8 cellular contexts compared by ENCODE assay signal in genomic region chr20:21302645-21303060, GRCh38. TPM values are rescaled to one million over a fixed set of nuclear protein-coding genes. Genes with fewer than 3 reads are reported as not detected.
DNase-seq lines count a peak whose midpoint lies in the region; ATAC-seq and TF ChIP-seq lines count a peak whose summit lies in the region.

No MANE protein-coding gene starts in this region.

- H3K9me3 ChIP-seq in MM.1S (replicated peaks; ENCODE audit: insufficient read depth, low read length), result no peaks in the 10 kb centered on the region

- peak overlapping the region; percentile 76; the same call in 1 of the 2 replicates for H3K27ac ChIP-seq in MM.1S (ENCODE audit: low read length)

- peaks cover 21% of the 10 kb centered on the region for H3K36me3 Mint-ChIP-seq in activated CD4-positive, alpha-beta T cell treated with anti-CD3 and anti-CD28 coated beads, Interleukin-2, amount 10 ng/mL, durations not matched to agents 7 days and 5 days (ENCODE audit: low read depth)
- H3K36me3 Mint-ChIP-seq in effector memory CD8-positive, alpha-beta T cell (ENCODE audit: insufficient read depth), result peaks cover 18% of the 10 kb centered on the region
- H3K36me3 Mint-ChIP-seq in naive thymus-derived CD8-positive, alpha-beta T cell, result peaks cover 0 to 7% (median 6%) of the 10 kb centered on the region in 3 donors

- peaks cover 6% of the 10 kb centered on the region; the same call in 1 of the 2 replicates for H3F3A ChIP-seq in MM.1S (ENCODE audit: insufficient read depth, low read length)

- TF ChIP-seq CTCF in MM.1S (IDR thresholded peaks at IDR 0.05; ENCODE audit: low read length), result no peak

- DNase-seq in activated CD4-positive, alpha-beta T cell treated with anti-CD3 and anti-CD28 coated beads, Interleukin-2, amount 10 ng/mL, durations not matched to agents 7 days and 5 days, result no peak
- DNase-seq in activated CD4-positive, alpha-beta T cell treated with anti-CD3 and anti-CD28 coated beads, Interleukin-2, amount 50 U/mL, for 1 hour, result no peak
- DNase-seq in MM.1S, result no peak
- no peak for DNase-seq in effector memory CD8-positive, alpha-beta T cell
- no peak for DNase-seq in naive thymus-derived CD8-positive, alpha-beta T cell
- DNase-seq in amniotic stem cell (lab: John Stamatoyannopoulos, UW), result no peak
- DNase-seq in COR-L47 (lab: John Stamatoyannopoulos, UW), result no peak

- H3K4me2 ChIP-seq in MM.1S (ENCODE audit: low read depth, low read length), result peak overlapping the region; percentile 85

- H4K20me1 ChIP-seq in MM.1S (ENCODE audit: insufficient read depth, low read length), result peaks cover 7% of the 10 kb centered on the region

- H3K27me3 ChIP-seq in MM.1S (replicated peaks; ENCODE audit: insufficient read depth, low read length), result no peaks in the 10 kb centered on the region

- 0 out of 2 replicates have a peak, but pooled peaks cover 4% of the 10 kb centered on the region for H3K4me1 ChIP-seq in MM.1S (ENCODE audit: low read length)

- POLR2A ChIA-PET in activated CD4-positive, alpha-beta T cell treated with anti-CD3 and anti-CD28 coated beads, Interleukin-2, amount 10 ng/mL, durations not matched to agents 7 days and 5 days (lab: Charles Lee), result interaction anchor here (0.6 to 1.2 kb wide), 3 partner anchors 41 to 629 kb away, joined by 3 to 4 read pairs (median 3); no protein-coding TSS in a partner anchor
- POLR2A ChIA-PET in naive thymus-derived CD8-positive, alpha-beta T cell (lab: Charles Lee), result interaction anchor here (0.6 to 2.6 kb wide), 7 partner anchors 8 to 177 kb away, joined by 3 to 8 read pairs (median 4); partner anchors contain the start of gene KIZ

- peak overlapping the region; percentile 81 for H3K4me3 ChIP-seq in MM.1S (ENCODE audit: low read length)

- peak overlapping the region; percentile 87 for H3K9ac ChIP-seq in MM.1S (ENCODE audit: low read length)

- no peaks in the 10 kb centered on the region for H3K36me3 ChIP-seq in MM.1S (replicated peaks; ENCODE audit: insufficient read depth, low read length)

- peak overlapping the region; percentile 83 for H2AFZ ChIP-seq in MM.1S (ENCODE audit: low read length)

- H3K4me3 Mint-ChIP-seq in activated CD4-positive, alpha-beta T cell treated with anti-CD3 and anti-CD28 coated beads, Interleukin-2, amount 10 ng/mL, durations not matched to agents 7 days and 5 days, result peak overlapping the region; percentile 97
- peak overlapping the region; percentile 95 for H3K4me3 Mint-ChIP-seq in effector memory CD8-positive, alpha-beta T cell
- peak overlapping the region; percentile 95 to 99 (median 96) for H3K4me3 Mint-ChIP-seq in naive thymus-derived CD8-positive, alpha-beta T cell

- peaks cover 22% of the 10 kb centered on the region for H3K79me2 ChIP-seq in MM.1S (ENCODE audit: low read length)

- ATAC-seq in effector memory CD8-positive, alpha-beta T cell (replicated peaks), result peak; percentile 24
- peak in 1 of 2 donors; percentile 32 for ATAC-seq in naive thymus-derived CD8-positive, alpha-beta T cell
- no peak for ATAC-seq in HG02610 (IDR thresholded peaks at IDR 0.05; ENCODE audit: unreplicated experiment)

- H3K9me3 Mint-ChIP-seq in activated CD4-positive, alpha-beta T cell treated with anti-CD3 and anti-CD28 coated beads, Interleukin-2, amount 10 ng/mL, durations not matched to agents 7 days and 5 days, result no peaks in the 10 kb centered on the region
- no peaks in the 10 kb centered on the region for H3K9me3 Mint-ChIP-seq in effector memory CD8-positive, alpha-beta T cell
- H3K9me3 Mint-ChIP-seq in naive thymus-derived CD8-positive, alpha-beta T cell, result no peaks in the 10 kb centered on the region

- CTCF ChIA-PET in activated CD4-positive, alpha-beta T cell treated with anti-CD3 and anti-CD28 coated beads, Interleukin-2, amount 10 ng/mL, durations not matched to agents 7 days and 5 days (lab: Charles Lee), result interaction anchor here (0.8 to 2.3 kb wide), 3 partner anchors 11 to 67 kb away, joined by 3 to 7 read pairs (median 5); no protein-coding TSS in a partner anchor

- H3K27me3 Mint-ChIP-seq in activated CD4-positive, alpha-beta T cell treated with anti-CD3 and anti-CD28 coated beads, Interleukin-2, amount 10 ng/mL, durations not matched to agents 7 days and 5 days, result no peaks in the 10 kb centered on the region
- H3K27me3 Mint-ChIP-seq in effector memory CD8-positive, alpha-beta T cell, result no peaks in the 10 kb centered on the region
- peaks cover 0 to 5% (median 2%) of the 10 kb centered on the region in 5 donors for H3K27me3 Mint-ChIP-seq in naive thymus-derived CD8-positive, alpha-beta T cell

- H3K9me2 ChIP-seq in MM.1S (replicated peaks; ENCODE audit: insufficient read depth, low read length), result no peaks in the 10 kb centered on the region

- peaks cover 25% of the 10 kb centered on the region for H3K4me1 Mint-ChIP-seq in activated CD4-positive, alpha-beta T cell treated with anti-CD3 and anti-CD28 coated beads, Interleukin-2, amount 10 ng/mL, durations not matched to agents 7 days and 5 days
- peaks cover 24 to 25% of the 10 kb centered on the region in 2 donors for H3K4me1 Mint-ChIP-seq in effector memory CD8-positive, alpha-beta T cell (ENCODE audit: low read depth in 2 of 2)
- H3K4me1 Mint-ChIP-seq in naive thymus-derived CD8-positive, alpha-beta T cell, result peaks cover 23 to 39% (median 25%) of the 10 kb centered on the region in 4 donors

- peak overlapping the region; percentile 99 for H3K27ac Mint-ChIP-seq in activated CD4-positive, alpha-beta T cell treated with anti-CD3 and anti-CD28 coated beads, Interleukin-2, amount 10 ng/mL, durations not matched to agents 7 days and 5 days
- H3K27ac Mint-ChIP-seq in effector memory CD8-positive, alpha-beta T cell, result peak overlapping the region; percentile 98 to 99
- H3K27ac Mint-ChIP-seq in naive thymus-derived CD8-positive, alpha-beta T cell, result peak overlapping the region; percentile 90 to 99 (median 99)

RNA-seq across cellular contexts. Expression of gene XRN2, which starts 0.5 kb away (rescaled TPM):
- 10 to 100 TPM; 64.1 to 66.4 TPM for total RNA-seq in activated CD4-positive, alpha-beta T cell treated with anti-CD3 and anti-CD28 coated beads, Interleukin-2, amount 10 ng/mL, durations not matched to agents 7 days and 5 days
- total RNA-seq in naive thymus-derived CD8-positive, alpha-beta T cell, result 10 to 100 TPM; 62.1 to 65.4 TPM
- polyA plus RNA-seq in naive thymus-derived CD8-positive, alpha-beta T cell, result 10 to 100 TPM; 71.1 to 77.3 (median 72.5) TPM
